In the genomic region with DNA sequence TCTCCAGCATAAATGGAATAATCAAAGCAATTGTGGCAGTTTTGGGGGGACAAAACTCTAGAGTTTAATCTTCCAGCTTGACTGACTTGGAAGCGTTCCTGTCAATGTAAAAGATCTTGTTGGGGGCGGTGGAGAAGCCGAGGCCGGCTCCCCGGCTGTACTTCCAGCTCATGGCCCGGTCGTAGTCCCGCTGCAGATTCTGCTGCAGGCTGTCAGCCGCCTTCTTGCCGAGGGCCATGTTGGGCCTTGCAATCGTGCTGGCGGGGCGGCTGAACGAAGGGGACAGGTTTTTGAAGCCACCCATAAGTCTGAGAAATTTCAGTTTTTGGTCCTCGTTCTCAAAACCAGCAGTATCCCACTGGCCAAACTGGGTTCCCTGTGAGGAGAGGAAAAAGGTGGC, we compare ENCODE assay signal across 16 cellular contexts. TPM values are rescaled to one million over a fixed set of nuclear protein-coding genes. Genes with fewer than 3 reads are reported as not detected.
A peak's percentile ranks its signal among the peaks of the same experiment; 100 is the strongest.
DNase-seq lines count a peak whose midpoint lies in the region; ATAC-seq, FAIRE-seq and TF ChIP-seq lines count a peak whose summit lies in the region.
"Had no signal": no experiment of that assay in that cellular context is flagged by ENCODE, and none has a peak within 500 bp of the region (broad histone marks: within the 10 kb centered on the region; RNA-seq: fewer than 3 reads in every experiment).

No MANE protein-coding gene starts in this region.

- H3K23me2 ChIP-seq in H1 (ENCODE audit: low read depth, low read length): no peaks in the 10 kb centered on the region

- H3K14ac ChIP-seq in H1 (ENCODE audit: insufficient read length): no peak overlapping the region

- no peak overlapping the region for H3K9ac ChIP-seq in H1 (replicated peaks in 1 of 4; ENCODE audit: extremely low read depth in 1 of 4, low read depth in 3 of 4, low read length in 3 of 4)
- H3K9ac ChIP-seq: BLaER1 treated with 17β-estradiol and CSF1 and Interleukin-3, amounts not matched to agents 10 nM and 100 nM had no signal

- POLR2A ChIA-PET in H1 (lab: Charles Lee; ENCODE audit: partially characterized antibody): interaction anchor here (0.9 to 4.2 kb wide), 5 partner anchors 10 to 155 kb away, joined by 3 to 23 read pairs (median 3); a partner anchor contains a TSS

- ATAC-seq in Right ventricle myocardium inferior (no peak), sciatic nerve (no peak), GM21367 (IDR thresholded peaks at IDR 0.05; ENCODE audit: unreplicated experiment) (no peak)

- no peak overlapping the region for H3K4me2 ChIP-seq in H1 (ENCODE audit: insufficient read depth in 1 of 2, low read depth in 2 of 2, low read length in 2 of 2)

- H3K9me3 ChIP-seq in left ventricle myocardium inferior (replicated peaks) (no peaks in the 10 kb centered on the region), H1 (ENCODE audit: insufficient read depth in 2 of 2, low read depth in 1 of 2, low read length in 1 of 2) (no peaks in the 10 kb centered on the region), esophagus squamous epithelium (no peaks in the 10 kb centered on the region), uterus (no peaks in the 10 kb centered on the region)
- H3K9me3 ChIP-seq: BLaER1 treated with 17β-estradiol and CSF1 and Interleukin-3, amounts not matched to agents 10 nM and 100 nM; HAP-1 had no signal

- peaks cover 33% of the 10 kb centered on the region for H3K79me1 ChIP-seq in H1 (ENCODE audit: low read depth, low read length)

- no peak overlapping the region for H3K4me3 ChIP-seq in left ventricle myocardium inferior
- no peak overlapping the region for H3K4me3 ChIP-seq in H1 (ENCODE audit: extremely low read depth in 1 of 4, insufficient read depth in 2 of 4, low read depth in 3 of 4, low read length in 4 of 4)
- no peak overlapping the region for H3K4me3 ChIP-seq in esophagus squamous epithelium
- no peak overlapping the region for H3K4me3 ChIP-seq in uterus
- H3K4me3 ChIP-seq: BLaER1 treated with 17β-estradiol and CSF1 and Interleukin-3, amounts not matched to agents 10 nM and 100 nM; HAP-1 had no signal

- no peak overlapping the region for H3K4ac ChIP-seq in H1 (replicated peaks; ENCODE audit: insufficient read length, low read depth, low read length)

- no peak for TF ChIP-seq EP300 in H1 (IDR thresholded peaks at IDR 0.05; ENCODE audit: borderline replicate concordance in 1 of 2, low read depth in 2 of 2, low read length in 2 of 2)

- intact Hi-C loops in left ventricle myocardium inferior (cut with micrococcal nuclease): no loop called here
- intact Hi-C loops in Right ventricle myocardium inferior (cut with DNase I): no loop called here
- intact Hi-C loops in sciatic nerve (cut with DNase I): no loop called here
- intact Hi-C loops in esophagus squamous epithelium (cut with DNase I): no loop called here
- intact Hi-C loops in uterus (cut with DNase I; ENCODE audit: low total_unique reads): no loop called here

- H3K27ac ChIP-seq in left ventricle myocardium inferior (replicated peaks) (peak overlapping the region; percentile 77), H1 (ENCODE audit: low read depth, low read length) (no peak overlapping the region), esophagus squamous epithelium (no peak overlapping the region), uterus (no peak overlapping the region)
- H3K27ac ChIP-seq: BLaER1 treated with 17β-estradiol and CSF1 and Interleukin-3, amounts not matched to agents 10 nM and 100 nM; HL-60 had no signal

- H3K36me3 ChIP-seq in left ventricle myocardium inferior: peaks cover 74% of the 10 kb centered on the region
- peaks cover 32 to 90% (median 61%) of the 10 kb centered on the region in 4 experiments for H3K36me3 ChIP-seq in H1 (ENCODE audit: control insufficient read depth in 2 of 4, insufficient read depth in 4 of 4, low read length in 3 of 4)
- peaks cover 0 to 100% (median 7%) of the 10 kb centered on the region in 3 donors for H3K36me3 ChIP-seq in esophagus squamous epithelium
- H3K36me3 ChIP-seq in uterus: no peaks in the 10 kb centered on the region

- no peak for TF ChIP-seq POLR2A in H1 (IDR thresholded peaks at IDR 0.05; ENCODE audit: control extremely low read depth in 1 of 2, low read depth in 2 of 2, low read length in 2 of 2)
- no peak for TF ChIP-seq POLR2A in esophagus squamous epithelium (IDR thresholded peaks at IDR 0.05)
- TF ChIP-seq POLR2A in uterus (IDR thresholded peaks at IDR 0.05): no peak

- H2AFZ ChIP-seq in H1 (ENCODE audit: low read length): no peak overlapping the region

- H2BK120ac ChIP-seq in H1 (replicated peaks; ENCODE audit: low read depth, low read length): no peak overlapping the region

- TF ChIP-seq CTCF in left ventricle myocardium inferior (IDR thresholded peaks at IDR 0.05; ENCODE audit: borderline replicate concordance): no peak
- TF ChIP-seq CTCF in H1 (IDR thresholded peaks at IDR 0.05; ENCODE audit: control extremely low read depth in 1 of 3, insufficient read depth in 1 of 3, low read depth in 1 of 3, low read length in 3 of 3): no peak
- no peak for TF ChIP-seq CTCF in esophagus squamous epithelium (IDR thresholded peaks at IDR 0.05)
- TF ChIP-seq CTCF in uterus (IDR thresholded peaks at IDR 0.05): no peak

- no peak overlapping the region for H2BK12ac ChIP-seq in H1 (ENCODE audit: low read depth, low read length)

- FAIRE-seq in H1 (lab: Jason Lieb, UNC): no peak

- H3K27me3 ChIP-seq in left ventricle myocardium inferior (ENCODE audit: low read depth) (no peaks in the 10 kb centered on the region), H1 (replicated peaks in 1 of 4; ENCODE audit: control insufficient read depth in 3 of 4, extremely low read depth in 1 of 4, insufficient read depth in 3 of 4, low read length in 3 of 4) (no peaks in the 10 kb centered on the region), esophagus squamous epithelium (no peaks in the 10 kb centered on the region), uterus (no peaks in the 10 kb centered on the region)
- H3K27me3 ChIP-seq: BLaER1 treated with 17β-estradiol and CSF1 and Interleukin-3, amounts not matched to agents 10 nM and 100 nM had no signal

- H3K56ac ChIP-seq in H1 (replicated peaks; ENCODE audit: insufficient read length, low read depth, low read length): no peak overlapping the region

- TF ChIP-seq RAD21 in H1 (IDR thresholded peaks at IDR 0.05 in 1 of 2, conservative IDR thresholded peaks at IDR 0.05 in 1 of 2; ENCODE audit: low read depth in 2 of 2, low read length in 2 of 2): no peak

- no peak overlapping the region for H4K91ac ChIP-seq in H1 (replicated peaks; ENCODE audit: insufficient read length, low read length)

- H3K79me2 ChIP-seq in H1 (ENCODE audit: control insufficient read depth in 1 of 2, insufficient read depth in 2 of 2, low read length in 2 of 2): peaks cover 7 to 83% of the 10 kb centered on the region in 2 experiments; a peak in 3 of 4 replicates

- 95% methylated on average over 11 of the region's 15 CpGs; no CpG with 5 or more reads in 1 of the 2 experiments for whole genome bisulfite sequencing in H1 (ENCODE audit: extremely low coverage in 1 of 2, insufficient coverage in 1 of 2, insufficient read length in 1 of 2, insufficient replicate concordance in 2 of 2, low coverage in 1 of 2, low lambda C conversion rate in 2 of 2, missing lambda C conversion rate in 1 of 2), 2 experiments
- 90 to 93% methylated on average over 4 to 10 of the region's 15 CpGs for WGBS in esophagus squamous epithelium, 2 donors

- no peak overlapping the region for H2BK20ac ChIP-seq in H1 (ENCODE audit: low read length)

- CTCF ChIA-PET in H1 (lab: Charles Lee; ENCODE audit: partially characterized antibody): interaction anchor here (1.1 to 1.5 kb wide), 4 partner anchors 28 to 180 kb away, joined by 3 to 5 read pairs (median 4); no protein-coding TSS in a partner anchor

- H4K5ac ChIP-seq in H1 (ENCODE audit: insufficient read length, low read depth, low read length): no peak overlapping the region

- H2BK15ac ChIP-seq in H1 (ENCODE audit: low read length): no peak overlapping the region

- H2BK5ac ChIP-seq in H1 (ENCODE audit: low read depth, low read length): peak overlapping the region; percentile 15; the same call in 1 of the 2 replicates

- H3K23ac ChIP-seq in H1 (ENCODE audit: insufficient read length): no peak overlapping the region

- H4K8ac ChIP-seq in H1 (ENCODE audit: extremely low read depth, insufficient read depth, low read length): no peak overlapping the region; the same call in 1 of the 2 replicates

- DNase-seq in left ventricle myocardium inferior (no peak), Right ventricle myocardium inferior (ENCODE audit: missing footprints) (no peak), H1 (ENCODE audit: low read depth in 1 of 2, low spot score in 2 of 2) (no peak), sciatic nerve (ENCODE audit: low spot score) (peak; percentile 59), NCI-H446 (lab: John Stamatoyannopoulos, UW) (no peak), esophagus squamous epithelium (lab: John Stamatoyannopoulos, UW) (no peak), uterus (no peak)
- DNase-seq: 8988T; ACHN; CD4-positive, CD25-positive, alpha-beta regulatory T cell; DMS 273 treated with DMSO at 0.1 percent for 48 hours; GOT3 had no signal

- no peak overlapping the region for H3K18ac ChIP-seq in H1 (ENCODE audit: extremely low read depth, low read length)

- H3K4me1 ChIP-seq in left ventricle myocardium inferior (peaks cover 64% of the 10 kb centered on the region), H1 (replicated peaks in 1 of 4; ENCODE audit: control insufficient read depth in 3 of 4, insufficient read depth in 4 of 4, low read length in 3 of 4) (peaks cover 12 to 40% (median 30%) of the 10 kb centered on the region in 4 experiments), esophagus squamous epithelium (peaks cover 7 to 37% (median 12%) of the 10 kb centered on the region in 3 donors), uterus (no peaks in the 10 kb centered on the region)
- H3K4me1 ChIP-seq: HAP-1 had no signal

- peaks cover 33 to 49% of the 10 kb centered on the region in 2 experiments for H4K20me1 ChIP-seq in H1 (replicated peaks in 1 of 2; ENCODE audit: control insufficient read depth in 1 of 2, insufficient read depth in 2 of 2, low read length in 2 of 2)

- H2AK5ac ChIP-seq in H1 (ENCODE audit: low read depth, low read length): no peak overlapping the region

RNA-seq across cellular contexts. Expression of a gene that starts 11.2 kb away (rescaled TPM):
- total RNA-seq in left ventricle myocardium inferior (6.7 TPM), Right ventricle myocardium inferior (8.4 TPM), sciatic nerve (19.2 TPM), esophagus squamous epithelium (10 to 100 TPM in 2 of 4 donors, 1 to 10 TPM in 2; 9.0 to 14.3 (median 11.7) TPM), uterus (10 to 100 TPM in 2 of 4 donors, 1 to 10 TPM in 2; 1.5 to 20.5 (median 9.4) TPM)
- total RNA-seq in H1 (2021; fragmentation: NEBNext Ultra II Directional; extraction: Animal tissue kit (Norgen Biotek cat#: 25700)): 80.8 and 87.9 TPM in 2 replicates
- 21.3 and 21.6 TPM in 2 replicates for polyA plus RNA-seq in H1 (2011; rRNA removed)
- polyA plus RNA-seq in H1 (2011; cell fraction: cytosol; rRNA removed): 30.6 TPM
- 28.8 TPM for polyA plus RNA-seq in H1 (2011; cell fraction: nucleus; rRNA removed)
- 79.8 to 109 TPM (median 84.5 TPM) in 4 replicates for polyA plus RNA-seq in H1 (2012, experiment 1 of 2)
- 58.1 TPM for polyA plus RNA-seq in H1 (2012, experiment 2 of 2)
- polyA plus RNA-seq in H1 (2013, experiment 1 of 2): 166 TPM
- 154 TPM for polyA plus RNA-seq in H1 (2013, experiment 2 of 2)
- 48.1 and 53.1 TPM in 2 replicates for polyA minus RNA-seq in H1 (2011; rRNA and poly(A)+ RNA removed)
- polyA minus RNA-seq in H1 (2011; cell fraction: cytosol; rRNA and poly(A)+ RNA removed): 24.3 TPM
- 57.8 TPM for polyA minus RNA-seq in H1 (2011; cell fraction: nucleus; rRNA and poly(A)+ RNA removed)

RNA-seq across cellular contexts. Expression of a gene that starts 11.2 kb away (rescaled TPM):
- total RNA-seq in left ventricle myocardium inferior (6.0 TPM), Right ventricle myocardium inferior (5.2 TPM), sciatic nerve (24.5 TPM), esophagus squamous epithelium (1 to 10 TPM; 2.2 to 9.3 (median 6.1) TPM), uterus (10 to 100 TPM; 14.7 to 27.2 (median 21.1) TPM)
- total RNA-seq in H1 (2021; fragmentation: NEBNext Ultra II Directional; extraction: Animal tissue kit (Norgen Biotek cat#: 25700)): 5.8 and 6.2 TPM in 2 replicates
- 9.3 and 10.4 TPM in 2 replicates for polyA plus RNA-seq in H1 (2011; rRNA removed)
- 7.9 TPM for polyA plus RNA-seq in H1 (2011; cell fraction: cytosol; rRNA removed)
- polyA plus RNA-seq in H1 (2011; cell fraction: nucleus; rRNA removed): 4.7 TPM
- polyA plus RNA-seq in H1 (2012, experiment 1 of 2): 4.6 to 7.0 TPM (median 5.2 TPM) in 4 replicates
- polyA plus RNA-seq in H1 (2012, experiment 2 of 2): 1.3 TPM
- polyA plus RNA-seq in H1 (2013, experiment 1 of 2): 3.9 TPM
- polyA plus RNA-seq in H1 (2013, experiment 2 of 2): 3.7 TPM
- 6.1 and 7.3 TPM in 2 replicates for polyA minus RNA-seq in H1 (2011; rRNA and poly(A)+ RNA removed)
- polyA minus RNA-seq in H1 (2011; cell fraction: cytosol; rRNA and poly(A)+ RNA removed): 2.9 TPM
- 12.8 TPM for polyA minus RNA-seq in H1 (2011; cell fraction: nucleus; rRNA and poly(A)+ RNA removed)
